ENCODE assay signal across 11 cellular contexts in genomic region chr14:69682607-69683263, GRCh38.
DNase-seq lines count a peak whose midpoint lies in the region; ATAC-seq and TF ChIP-seq lines count a peak whose summit lies in the region.
"Had no signal": no experiment of that assay in that cellular context is flagged by ENCODE, and none has a peak within 500 bp of the region (broad histone marks: within the 10 kb centered on the region; RNA-seq: fewer than 3 reads in every experiment).

No MANE protein-coding gene starts in this region.

- peaks cover 93% of the 10 kb centered on the region for H3K79me2 ChIP-seq in hepatocyte

- TF ChIP-seq CTCF in GM13976 (IDR thresholded peaks at IDR 0.05; ENCODE audit: borderline replicate concordance, control extremely low read depth, extremely low read depth, insufficient read depth, missing control alignments): no peak
- no peak for TF ChIP-seq CTCF in prostate gland (IDR thresholded peaks at IDR 0.05)
- no peak for TF ChIP-seq CTCF in hepatocyte (IDR thresholded peaks at IDR 0.05; ENCODE audit: poor library complexity)

- H3K27ac ChIP-seq in ectodermal cell (ENCODE audit: insufficient read depth, low read depth, low read length, poor library complexity, severe bottlenecking) (peak overlapping the region; percentile 8), prostate gland (no peak overlapping the region), hepatocyte (no peak overlapping the region)

- H3K9me3 ChIP-seq in ectodermal cell (ENCODE audit: control insufficient read depth, low read length) (no peaks in the 10 kb centered on the region), prostate gland (no peaks in the 10 kb centered on the region), hepatocyte (ENCODE audit: low read depth) (no peaks in the 10 kb centered on the region)

- intact Hi-C loops in prostate gland (cut with DNase I): no loop called here

- H3K36me3 ChIP-seq in ectodermal cell (ENCODE audit: control insufficient read depth, insufficient read depth, low read length) (no peaks in the 10 kb centered on the region), prostate gland (no peaks in the 10 kb centered on the region), hepatocyte (replicated peaks; ENCODE audit: insufficient read depth, low read depth) (no peaks in the 10 kb centered on the region)

- peaks cover 9% of the 10 kb centered on the region for H4K20me1 ChIP-seq in hepatocyte (ENCODE audit: insufficient read depth, poor library complexity, severe bottlenecking)

- H2AFZ ChIP-seq in hepatocyte: no peak overlapping the region

- 57 to 66% methylated on average over 1 of the region's 1 CpG for WGBS in ectodermal cell, 2 experiments
- WGBS in prostate gland: 30% methylated on average over 1 of the region's 1 CpG
- WGBS in hepatocyte (ENCODE audit: low lambda C conversion rate, missing lambda C conversion rate): 62% methylated on average over 1 of the region's 1 CpG

- no peak overlapping the region for H3K4me3 ChIP-seq in ectodermal cell (ENCODE audit: insufficient read depth, low read depth, low read length)
- H3K4me3 ChIP-seq in prostate gland: no peak overlapping the region
- no peak overlapping the region for H3K4me3 ChIP-seq in hepatocyte
- H3K4me3 ChIP-seq: dorsolateral prefrontal cortex had no signal

- TF ChIP-seq POLR2A in prostate gland (IDR thresholded peaks at IDR 0.05): no peak

- in situ Hi-C loops in GM13976 (cut with MboI; ENCODE audit: low sequenced_read_pairs, unreplicated experiment): no loop called here

- no peak overlapping the region for H3K4me2 ChIP-seq in hepatocyte

- no peaks in the 10 kb centered on the region for H3K27me3 ChIP-seq in ectodermal cell (ENCODE audit: control insufficient read depth, insufficient read depth, low read length, poor library complexity, severe bottlenecking)
- H3K27me3 ChIP-seq in prostate gland (replicated peaks; ENCODE audit: insufficient read depth): no peaks in the 10 kb centered on the region
- no peaks in the 10 kb centered on the region for H3K27me3 ChIP-seq in hepatocyte
- H3K27me3 ChIP-seq: dorsolateral prefrontal cortex had no signal

- DNase-seq in GM13976 (ENCODE audit: low spot score) (peak; percentile 23), OCI-M1 (lab: John Stamatoyannopoulos, UW) (peak; percentile 64), prostate gland (ENCODE audit: low spot score) (peak; percentile 28), NCI-H2171 treated with DMSO at 0.1 percent for 48 hours (lab: John Stamatoyannopoulos, UW) (no peak), hepatocyte (ENCODE audit: low spot score) (no peak)
- DNase-seq: dorsolateral prefrontal cortex, HFFc6, NCI-H1048 had no signal

- H3K4me1 ChIP-seq in ectodermal cell (ENCODE audit: control insufficient read depth, insufficient read depth, low read length) (peaks cover 5% of the 10 kb centered on the region), prostate gland (replicated peaks) (peaks cover 3% of the 10 kb centered on the region), hepatocyte (ENCODE audit: insufficient read depth) (peaks cover 8% of the 10 kb centered on the region)

- ATAC-seq in GM18909 (IDR thresholded peaks at IDR 0.05; ENCODE audit: poor library complexity, unreplicated experiment): no peak
- no peak for ATAC-seq in HG03354 (IDR thresholded peaks at IDR 0.05; ENCODE audit: poor library complexity, severe bottlenecking, unreplicated experiment)

- no peaks in the 10 kb centered on the region for H3K9me2 ChIP-seq in hepatocyte (replicated peaks; ENCODE audit: insufficient read depth)

Comparison
In these comparisons a context has a peak if more than half of its experiments do, and no peak if none do; other contexts are left out.
1. DNase-seq: peak in GM13976 (single experiment), OCI-M1 (single experiment) and prostate gland (single experiment); none in NCI-H2171 treated with DMSO at 0.1 percent for 48 hours (single experiment) and hepatocyte (single experiment).